ENCODE assay signal across 10 cellular contexts in the genomic region with DNA sequence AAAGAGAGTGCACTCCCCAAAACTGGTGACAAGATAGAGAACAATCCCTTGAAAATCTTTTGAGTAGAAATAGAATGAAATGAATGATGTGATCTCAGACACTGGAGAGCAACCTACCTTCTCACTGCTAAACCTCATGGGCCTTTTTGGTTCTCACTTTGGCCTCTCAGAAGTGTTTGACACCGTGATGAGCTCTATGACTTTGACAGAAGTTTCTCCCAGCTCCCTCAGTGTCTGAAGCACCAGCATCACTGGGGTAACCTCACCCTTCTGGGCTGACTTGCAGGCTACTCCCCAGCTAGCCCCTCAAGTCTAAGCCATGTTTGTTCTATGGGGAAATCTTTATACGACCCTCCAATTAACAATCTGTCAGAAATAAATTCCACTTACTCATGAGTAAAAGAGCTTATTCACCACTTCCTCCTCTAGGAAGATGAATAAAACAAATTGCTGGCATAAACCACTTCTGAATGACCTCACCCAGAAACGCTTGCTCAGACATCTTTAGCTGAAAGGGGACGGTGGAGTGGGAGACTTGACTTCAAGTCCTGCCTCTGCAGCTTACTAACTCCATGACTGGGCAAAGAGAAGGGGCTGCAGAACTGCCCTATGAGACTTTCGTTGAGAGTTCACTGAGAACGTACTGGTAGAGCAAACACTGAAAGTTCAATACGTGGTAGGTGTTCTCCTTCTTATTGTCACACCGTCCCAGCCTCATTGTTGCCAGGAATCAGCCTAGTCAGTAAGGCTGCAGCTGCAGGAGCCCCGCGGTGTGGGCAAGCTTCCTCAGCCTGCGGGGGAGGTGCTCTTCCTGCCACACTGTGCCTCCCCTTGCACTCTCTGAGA. TPM values are rescaled to one million over a fixed set of nuclear protein-coding genes. Genes with fewer than 3 reads are reported as not detected.
DNase-seq lines count a peak whose midpoint lies in the region; ATAC-seq and TF ChIP-seq lines count a peak whose summit lies in the region.
"Had no signal": no experiment of that assay in that cellular context is flagged by ENCODE, and none has a peak within 500 bp of the region (broad histone marks: within the 10 kb centered on the region; RNA-seq: fewer than 3 reads in every experiment).

No MANE protein-coding gene starts in this region.

- H3K4me3 ChIP-seq in CD4-positive, alpha-beta memory T cell (ENCODE audit: low read length in 2 of 2): peak overlapping the region in 1 of 2 donors; percentile 35
- H3K4me3 ChIP-seq in tibial nerve: no peak overlapping the region
- H3K4me3 ChIP-seq in HAP-1: no peak overlapping the region
- H3K4me3 ChIP-seq: ovary had no signal

- in situ Hi-C loops in HAP-1 (cut with MboI; ENCODE audit: low sequenced_read_pairs): no loop called here

- DNase-seq in CD4-positive, alpha-beta memory T cell: peak; percentile 6 to 31 (median 22)
- DNase-seq in LHCN-M2 (ENCODE audit: low read depth): peak; percentile 56
- peak; percentile 59 to 64 for DNase-seq in activated T-cell treated with anti-CD3 and anti-CD28 coated beads, Interleukin-2, amount 50 U/mL, for 48 hours
- DNase-seq in naive thymus-derived CD8-positive, alpha-beta T cell: peak in 1 of 10 donors; percentile 5
- no peak for DNase-seq in tibial nerve (ENCODE audit: low spot score in 2 of 2)
- DNase-seq in COLO829 (ENCODE audit: low spot score): no peak
- no peak for DNase-seq in HAP-1 (ENCODE audit: low spot score in 2 of 2)
- DNase-seq in NCI-H2107 treated with DMSO at 0.1 percent for 48 hours (lab: John Stamatoyannopoulos, UW; ENCODE audit: unreplicated experiment): no peak
- DNase-seq: ovary had no signal

- H3K4me1 Mint-ChIP-seq in CD4-positive, alpha-beta memory T cell: peaks cover 27 to 45% (median 37%) of the 10 kb centered on the region in 4 donors
- H3K4me1 Mint-ChIP-seq in naive thymus-derived CD8-positive, alpha-beta T cell: peaks cover 9 to 14% (median 13%) of the 10 kb centered on the region in 4 donors

- H3K27ac Mint-ChIP-seq in CD4-positive, alpha-beta memory T cell: peak overlapping the region; percentile 1 to 66 (median 49)
- H3K27ac Mint-ChIP-seq in naive thymus-derived CD8-positive, alpha-beta T cell: peak overlapping the region in 2 of 10 donors; percentile 11 to 33

- H3K27me3 Mint-ChIP-seq in CD4-positive, alpha-beta memory T cell: no peaks in the 10 kb centered on the region
- peaks cover 0 to 3% (median 3%) of the 10 kb centered on the region in 5 donors for H3K27me3 Mint-ChIP-seq in naive thymus-derived CD8-positive, alpha-beta T cell

- no peak overlapping the region for H3K27ac ChIP-seq in CD4-positive, alpha-beta memory T cell (ENCODE audit: low read depth, low read length)
- H3K27ac ChIP-seq in tibial nerve: no peak overlapping the region
- H3K27ac ChIP-seq: ovary, RWPE1 had no signal

- H3K27me3 ChIP-seq in CD4-positive, alpha-beta memory T cell (ENCODE audit: insufficient read depth, low read length): no peaks in the 10 kb centered on the region
- H3K27me3 ChIP-seq in tibial nerve (no peaks in the 10 kb centered on the region), HAP-1 (ENCODE audit: low read depth) (no peaks in the 10 kb centered on the region; the same call in 1 of the 2 replicates)
- H3K27me3 ChIP-seq: ovary had no signal

- no peaks in the 10 kb centered on the region for H3K9me3 Mint-ChIP-seq in CD4-positive, alpha-beta memory T cell
- no peaks in the 10 kb centered on the region for H3K9me3 Mint-ChIP-seq in naive thymus-derived CD8-positive, alpha-beta T cell

- H3K36me3 ChIP-seq in CD4-positive, alpha-beta memory T cell (ENCODE audit: insufficient read depth, low read length): no peaks in the 10 kb centered on the region
- no peaks in the 10 kb centered on the region for H3K36me3 ChIP-seq in tibial nerve
- no peaks in the 10 kb centered on the region for H3K36me3 ChIP-seq in HAP-1 (replicated peaks)
- H3K36me3 ChIP-seq: ovary had no signal

- TF ChIP-seq EP300 in tibial nerve (IDR thresholded peaks at IDR 0.05): no peak

- no peak for TF ChIP-seq CTCF in tibial nerve (IDR thresholded peaks at IDR 0.05)

- peaks cover 22 to 23% of the 10 kb centered on the region in 2 donors for H3K36me3 Mint-ChIP-seq in CD4-positive, alpha-beta memory T cell
- H3K36me3 Mint-ChIP-seq in naive thymus-derived CD8-positive, alpha-beta T cell: no peaks in the 10 kb centered on the region

- H3K4me3 Mint-ChIP-seq in CD4-positive, alpha-beta memory T cell: peak overlapping the region; percentile 51 to 81 (median 70)
- H3K4me3 Mint-ChIP-seq in naive thymus-derived CD8-positive, alpha-beta T cell: peak overlapping the region in 7 of 10 donors; percentile 4 to 49 (median 15)

- POLR2A ChIA-PET in CD4-positive, alpha-beta memory T cell (lab: Charles Lee; ENCODE audit: partially characterized antibody): interaction anchor here (1.0 to 2.3 kb wide), 3 partner anchors 10 to 121 kb away, joined by 3 to 15 read pairs (median 3); no protein-coding TSS in a partner anchor
- POLR2A ChIA-PET in naive thymus-derived CD8-positive, alpha-beta T cell (lab: Charles Lee): no interaction called here

- peak; percentile 39 to 70 for ATAC-seq in naive thymus-derived CD8-positive, alpha-beta T cell

- H3K4me1 ChIP-seq in CD4-positive, alpha-beta memory T cell (ENCODE audit: insufficient read depth, low read length): peaks cover 32% of the 10 kb centered on the region
- H3K4me1 ChIP-seq in tibial nerve: peaks cover 0 to 7% (median 3%) of the 10 kb centered on the region in 4 donors
- H3K4me1 ChIP-seq in HAP-1: no peaks in the 10 kb centered on the region

- TF ChIP-seq POLR2A in tibial nerve (IDR thresholded peaks at IDR 0.05): no peak

- no peaks in the 10 kb centered on the region for H3K9me3 ChIP-seq in CD4-positive, alpha-beta memory T cell (ENCODE audit: control insufficient read depth in 1 of 2, low read length in 2 of 2)
- H3K9me3 ChIP-seq in tibial nerve (no peaks in the 10 kb centered on the region), HAP-1 (no peaks in the 10 kb centered on the region)
- H3K9me3 ChIP-seq: ovary had no signal

- 28 to 37% methylated on average over 11 of the region's 11 CpGs for WGBS in tibial nerve, 2 donors

- CTCF ChIA-PET in CD4-positive, alpha-beta memory T cell (lab: Charles Lee; ENCODE audit: partially characterized antibody): interaction anchor here (0.8 to 1.4 kb wide), 4 partner anchors 8 to 171 kb away, joined by 3 to 4 read pairs (median 3); no protein-coding TSS in a partner anchor

- intact Hi-C loops in CD4-positive, alpha-beta memory T cell (cut with micrococcal nuclease): loop anchor here (2.0 kb wide), 1 partner anchor 45 kb away; no protein-coding TSS in a partner anchor

RNA-seq across cellular contexts. Expression of a gene that starts 46.5 kb away (rescaled TPM):
- 10 to 100 TPM; 52.2 to 53.6 TPM for total RNA-seq in CD4-positive, alpha-beta memory T cell
- 1 to 10 TPM; 3.8 to 6.9 TPM for polyA plus RNA-seq in CD4-positive, alpha-beta memory T cell
- total RNA-seq in LHCN-M2 (2014; rRNA removed) (under 0.01 and 0.86 TPM in 2 replicates), tibial nerve (1 to 10 TPM in 3 of 4 donors, under 1 TPM in 1; 0.63 to 5.1 (median 2.0) TPM)
- 0.45 TPM for polyA plus RNA-seq in LHCN-M2 (2012)
- total RNA-seq in naive thymus-derived CD8-positive, alpha-beta T cell: 1 to 10 TPM; 1.6 to 1.7 TPM
- polyA plus RNA-seq in naive thymus-derived CD8-positive, alpha-beta T cell: under 1 TPM in 2 of 3 donors, not detected in 1; 0.37 to 0.46 TPM

Comparison
In these comparisons a context has a peak if more than half of its experiments do, and no peak if none do; other contexts are left out.
1. DNase-seq: peak in CD4-positive, alpha-beta memory T cell (5 of 5), LHCN-M2 (single experiment) and activated T-cell treated with anti-CD3 and anti-CD28 coated beads, Interleukin-2, amount 50 U/mL, for 48 hours (2 of 2); none in tibial nerve (0 of 2), COLO829 (single experiment), HAP-1 (0 of 2) and NCI-H2107 treated with DMSO at 0.1 percent for 48 hours (single experiment).
2. RNA of a gene that starts 46.5 kb away (total RNA-seq): 52.2 to 53.6 TPM in CD4-positive, alpha-beta memory T cell; 0.63 to 5.1 TPM in tibial nerve, 1.6 to 1.7 TPM in naive thymus-derived CD8-positive, alpha-beta T cell and under 0.01 to 0.86 TPM in LHCN-M2; every median in the first group is over 4 times any median in the second.